In the genomic region with DNA sequence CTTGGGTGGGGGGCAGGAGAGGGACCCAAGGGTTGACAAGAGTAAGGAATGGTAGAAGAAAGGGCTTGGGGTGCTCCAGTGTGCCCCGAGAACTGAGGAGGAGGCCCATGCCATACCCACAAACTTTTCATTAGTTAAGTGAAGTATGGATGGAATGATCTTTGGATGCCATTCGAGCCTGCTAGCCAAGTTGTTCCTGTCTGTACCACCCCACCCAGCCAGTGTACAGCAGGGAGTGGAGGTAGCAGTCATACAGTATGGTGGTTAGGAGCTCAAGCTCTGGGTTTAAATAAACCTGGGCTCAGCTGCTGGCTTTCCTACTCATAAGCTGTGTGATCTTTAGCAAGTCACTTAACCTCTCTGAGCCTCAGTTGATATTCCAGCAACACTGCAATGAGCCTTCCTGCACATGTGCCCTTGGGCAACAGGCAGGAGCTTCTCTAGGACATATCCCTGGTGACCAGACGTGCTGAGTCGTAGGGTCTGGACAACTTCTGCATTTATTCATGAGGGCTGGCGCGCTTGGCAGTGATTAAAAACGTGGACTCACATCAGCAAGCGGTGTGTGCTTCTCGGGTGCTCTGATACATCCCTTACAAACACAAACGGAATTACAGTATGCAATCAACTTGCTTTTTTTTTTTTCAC, we compare ENCODE assay signal across 1 cellular context.
A peak's percentile ranks its signal among the peaks of the same experiment; 100 is the strongest.
TF ChIP-seq lines count a peak whose summit lies in the region.

No MANE protein-coding gene starts in this region.

TF ChIP-seq in HepG2, 621 proteins besides CTCF, POLR2A, EP300 and RAD21:
- TF ChIP-seq KDM1A (CRISPR knock-in tag; IDR thresholded peaks at IDR 0.05), result peak; percentile 62; the same call in 1 of the 2 replicates
- TF ChIP-seq ZNF768 (CRISPR knock-in tag; IDR thresholded peaks at IDR 0.05), result peak; percentile 98
- peak; percentile 86 for TF ChIP-seq ZMYM3 (CRISPR knock-in tag; IDR thresholded peaks at IDR 0.05)
- TF ChIP-seq ZNF138 (CRISPR knock-in tag; IDR thresholded peaks at IDR 0.05; ENCODE audit: low read depth), result no peak
